ENCODE assay signal across 31 cellular contexts in the genomic region with DNA sequence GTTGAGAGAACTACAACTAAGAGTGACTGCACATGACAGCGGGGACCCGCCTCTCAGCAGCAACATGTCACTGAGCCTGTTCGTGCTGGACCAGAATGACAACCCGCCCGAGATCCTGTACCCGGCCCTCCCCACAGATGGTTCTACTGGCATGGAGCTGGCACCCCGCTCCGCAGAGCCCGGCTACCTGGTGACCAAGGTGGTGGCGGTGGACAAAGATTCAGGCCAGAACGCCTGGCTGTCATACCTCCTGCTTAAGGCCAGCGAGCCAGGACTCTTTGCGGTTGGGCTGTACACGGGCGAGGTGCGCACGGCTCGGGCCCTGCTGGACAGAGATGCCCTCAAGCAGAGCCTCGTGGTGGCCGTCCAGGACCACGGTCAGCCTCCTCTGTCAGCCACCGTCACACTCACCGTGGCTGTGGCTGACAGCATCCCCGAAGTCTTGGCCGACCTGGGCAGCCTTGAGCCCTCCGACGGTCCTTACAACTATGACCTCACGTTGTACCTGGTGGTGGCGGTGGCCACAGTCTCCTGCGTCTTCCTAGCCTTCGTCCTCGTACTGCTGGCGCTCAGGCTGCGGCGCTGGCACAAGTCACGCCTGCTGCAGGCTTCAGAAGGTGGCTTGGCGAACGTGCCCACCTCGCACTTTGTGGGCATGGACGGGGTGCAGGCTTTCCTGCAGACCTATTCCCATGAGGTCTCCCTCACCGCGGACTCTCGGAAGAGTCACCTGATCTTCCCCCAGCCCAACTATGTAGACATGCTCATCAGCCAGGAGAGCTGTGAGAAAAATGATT. TPM values are rescaled to one million over a fixed set of nuclear protein-coding genes. Genes with fewer than 3 reads are reported as not detected.
"Had no signal": no experiment of that assay in that cellular context is flagged by ENCODE, and none has a peak within 500 bp of the region (broad histone marks: within the 10 kb centered on the region; RNA-seq: fewer than 3 reads in every experiment).

No MANE protein-coding gene starts in this region.

- ATAC-seq: activated CD8-positive, alpha-beta memory T cell treated with anti-CD3 and anti-CD28 coated beads, Interleukin-2, amount 10 ng/mL, durations not matched to agents 7 days and 5 days; activated naive CD8-positive, alpha-beta T cell treated with anti-CD3 and anti-CD28 coated beads, Interleukin-2, amount 50 U/mL, for 24 hours had no signal

- H3K4me3 Mint-ChIP-seq: activated B cell treated with CpG ODN at 0.5 μM for 24 hours; activated CD4-positive, alpha-beta memory T cell treated with anti-CD3 and anti-CD28 coated beads, Interleukin-2, amount 10 ng/mL, durations not matched to agents 7 days and 5 days; activated CD8-positive, alpha-beta memory T cell treated with anti-CD3 and anti-CD28 coated beads, Interleukin-2, amount 10 ng/mL, durations not matched to agents 7 days and 5 days; activated naive CD4-positive, alpha-beta T cell treated with anti-CD3 and anti-CD28 coated beads, Interleukin-2, amount 10 ng/mL, durations not matched to agents 7 days and 5 days; activated naive CD8-positive, alpha-beta T cell; activated naive CD8-positive, alpha-beta T cell treated with anti-CD3 and anti-CD28 coated beads, Interleukin-2, amount 50 U/mL, for 24 hours had no signal

- H2AFZ ChIP-seq: PC-9 had no signal

- H3K4me1 Mint-ChIP-seq: activated B cell treated with CpG ODN at 0.5 μM for 24 hours; activated CD4-positive, alpha-beta memory T cell treated with anti-CD3 and anti-CD28 coated beads, Interleukin-2, amount 10 ng/mL, durations not matched to agents 7 days and 5 days; activated CD8-positive, alpha-beta memory T cell treated with anti-CD3 and anti-CD28 coated beads, Interleukin-2, amount 10 ng/mL, durations not matched to agents 7 days and 5 days; activated naive CD4-positive, alpha-beta T cell treated with anti-CD3 and anti-CD28 coated beads, Interleukin-2, amount 10 ng/mL, durations not matched to agents 7 days and 5 days; activated naive CD8-positive, alpha-beta T cell treated with anti-CD3 and anti-CD28 coated beads, Interleukin-2, amount 50 U/mL, for 24 hours had no signal

- H3K4me2 ChIP-seq: PC-9 had no signal

- H3K27ac ChIP-seq: PC-9, RWPE1, VCaP had no signal

- DNase-seq: activated B cell treated with CpG ODN at 0.5 μM for 24 hours; activated CD4-positive, alpha-beta memory T cell treated with anti-CD3 and anti-CD28 coated beads, Interleukin-2, amount 10 ng/mL, durations not matched to agents 7 days and 5 days; activated CD4-positive, alpha-beta T cell treated with anti-CD3 and anti-CD28 coated beads for 1 hour; activated CD4-positive, alpha-beta T cell treated with anti-CD3 and anti-CD28 coated beads for 48 hours; activated CD8-positive, alpha-beta memory T cell treated with anti-CD3 and anti-CD28 coated beads for 24 hours; activated CD8-positive, alpha-beta memory T cell treated with anti-CD3 and anti-CD28 coated beads, Interleukin-2, amount 10 ng/mL, durations not matched to agents 7 days and 5 days; activated CD8-positive, alpha-beta memory T cell treated with anti-CD3 and anti-CD28 coated beads, Interleukin-2, amount 50 U/mL, for 48 hours; activated effector memory CD4-positive, alpha-beta T cell treated with Interleukin-2 at 50 U/mL for 16 hours; activated naive CD4-positive, alpha-beta T cell treated with anti-CD3 and anti-CD28 coated beads, Interleukin-2, amount 10 ng/mL, durations not matched to agents 7 days and 5 days; activated naive CD8-positive, alpha-beta T cell treated with anti-CD3 and anti-CD28 coated beads, Interleukin-2, amount 50 U/mL, for 24 hours; activated T-cell treated with anti-CD3 and anti-CD28 coated beads, Interleukin-2, amount 50 U/mL, for 48 hours; anterior cingulate cortex; caudate nucleus; NCI-H1105; NCI-H1417 treated with DMSO at 0.1 percent for 48 hours; NCI-H1930; NCI-H2081 treated with DMSO at 0.1 percent for 48 hours; NCI-H345; NCI-H526; NCI-H748 treated with DMSO at 0.1 percent for 48 hours; PC-9; Right ventricle myocardium superior; SW 1271; T-helper 1 cell; T-helper 2 cell; T-helper 9 cell had no signal

- H3K27ac Mint-ChIP-seq: activated B cell treated with CpG ODN at 0.5 μM for 24 hours; activated CD4-positive, alpha-beta memory T cell treated with anti-CD3 and anti-CD28 coated beads, Interleukin-2, amount 10 ng/mL, durations not matched to agents 7 days and 5 days; activated CD8-positive, alpha-beta memory T cell treated with anti-CD3 and anti-CD28 coated beads, Interleukin-2, amount 10 ng/mL, durations not matched to agents 7 days and 5 days; activated naive CD4-positive, alpha-beta T cell treated with anti-CD3 and anti-CD28 coated beads, Interleukin-2, amount 10 ng/mL, durations not matched to agents 7 days and 5 days; activated naive CD8-positive, alpha-beta T cell; activated naive CD8-positive, alpha-beta T cell treated with anti-CD3 and anti-CD28 coated beads, Interleukin-2, amount 50 U/mL, for 24 hours; brain had no signal

- H3K4me3 ChIP-seq: PC-9 had no signal

RNA-seq across cellular contexts. Expression of gene PCDHGA7, which starts 2.1 kb away (rescaled TPM):
- total RNA-seq: PC-9 had no signal

RNA-seq across cellular contexts. Expression of gene PCDHGB4, which starts 2.8 kb away (rescaled TPM):
- total RNA-seq: activated CD4-positive, alpha-beta memory T cell treated with anti-CD3 and anti-CD28 coated beads, Interleukin-2, amount 10 ng/mL, durations not matched to agents 7 days and 5 days; M059J; PC-9 had no signal

RNA-seq across cellular contexts. Expression of gene PCDHGA8, which starts 7.8 kb away (rescaled TPM):
- total RNA-seq: activated CD4-positive, alpha-beta memory T cell treated with anti-CD3 and anti-CD28 coated beads, Interleukin-2, amount 10 ng/mL, durations not matched to agents 7 days and 5 days; activated CD8-positive, alpha-beta memory T cell treated with anti-CD3 and anti-CD28 coated beads, Interleukin-2, amount 10 ng/mL, durations not matched to agents 7 days and 5 days; PC-9 had no signal

RNA-seq across cellular contexts. Expression of gene PCDHGB5, which starts 13.1 kb away (rescaled TPM):
- total RNA-seq: activated CD4-positive, alpha-beta memory T cell treated with anti-CD3 and anti-CD28 coated beads, Interleukin-2, amount 10 ng/mL, durations not matched to agents 7 days and 5 days; activated CD8-positive, alpha-beta memory T cell treated with anti-CD3 and anti-CD28 coated beads, Interleukin-2, amount 10 ng/mL, durations not matched to agents 7 days and 5 days; M059J; PC-9 had no signal
